8 cellular contexts compared by ENCODE assay signal in the genomic region with DNA sequence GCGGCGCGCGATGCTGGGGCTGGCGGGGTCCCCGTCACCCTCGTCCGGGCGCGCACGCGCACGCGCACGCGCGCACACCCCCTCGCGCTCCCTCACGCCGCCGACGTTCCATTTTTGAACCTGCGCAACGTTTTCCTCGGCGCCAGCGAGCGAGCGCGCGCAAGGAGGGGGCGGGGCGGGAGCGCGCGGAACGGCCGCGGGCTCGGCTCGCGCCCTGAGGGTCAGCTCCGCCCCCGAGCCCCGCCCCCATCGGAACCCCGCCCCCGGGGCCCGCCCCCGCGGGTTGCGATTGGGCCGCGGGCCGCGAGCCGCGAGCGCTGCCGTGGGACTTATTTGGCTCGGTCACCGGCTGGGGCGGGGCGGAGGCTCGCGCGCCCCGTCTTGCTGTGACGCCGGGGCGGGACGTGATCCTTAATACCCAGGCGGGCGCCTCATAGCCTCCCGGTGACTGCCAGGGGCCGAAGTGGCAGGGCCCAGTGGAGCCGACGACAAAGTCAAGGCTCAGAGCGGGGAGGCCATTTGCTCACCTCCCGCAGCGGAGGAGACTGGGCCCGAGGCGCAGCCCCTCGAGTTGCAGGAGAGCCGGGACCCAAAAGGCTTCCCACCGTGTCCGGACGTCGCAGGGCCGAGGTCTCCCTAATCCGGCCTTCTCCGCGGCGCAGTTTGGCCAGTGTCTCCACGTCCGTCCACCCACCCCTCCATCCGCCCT. TPM values are rescaled to one million over a fixed set of nuclear protein-coding genes. Genes with fewer than 3 reads are reported as not detected.
DNase-seq lines count a peak whose midpoint lies in the region; ATAC-seq and TF ChIP-seq lines count a peak whose summit lies in the region.

A gene (minus strand): TSS at position 170 of the 709 bp plus-strand sequence. CDS start 236 bp downstream, outside the sequence.

- H3K4me3 ChIP-seq in A673 (ENCODE audit: low read depth, low read length, poor library complexity, severe bottlenecking), result peak within 1 kb of the TSS; percentile 54

- no peak for TF ChIP-seq CTCF in A673 (conservative IDR thresholded peaks at IDR 0.05; ENCODE audit: low read depth, low read length)

- no peaks in the 10 kb centered on the region for H3K36me3 ChIP-seq in A673 (ENCODE audit: insufficient read depth, low read length, poor library complexity, severe bottlenecking)

- CTCF ChIA-PET in A673 (lab: Charles Lee), result no interaction called here

- POLR2A ChIA-PET in A673 (lab: Charles Lee; ENCODE audit: low non-redundant PET), result interaction anchor here (0.5 to 1.0 kb wide), 2 partner anchors 167 to 1784 kb away, joined by 4 to 5 read pairs; a partner anchor contains a TSS

- BruUV-seq in A673 (replicated peaks; lab: Mats Ljungman, UMichigan), result no TSS peak

- DNase-seq in A673 (ENCODE audit: low spot score) (peak; percentile 89), NCI-H345 (lab: John Stamatoyannopoulos, UW) (peak; percentile 91), cerebellum (ENCODE audit: low spot score) (peak; percentile 99), kidney tubule cell (ENCODE audit: low spot score) (peak; percentile 91)
- peak; percentile 76 to 94 for DNase-seq in activated CD4-positive, alpha-beta T cell treated with anti-CD3 and anti-CD28 coated beads for 24 hours (ENCODE audit: low read depth in 2 of 2)
- DNase-seq in stimulated activated CD4-positive, alpha-beta T cell treated with anti-CD3 and anti-CD28 coated beads, Interleukin-1b, Interleukin-23, amount 100 ng/mL, for 4 hours (ENCODE audit: low read depth in 2 of 2), result peak; percentile 84 to 96

- peak; percentile 80 for ATAC-seq in HG03066 (IDR thresholded peaks at IDR 0.05; ENCODE audit: low read depth, unreplicated experiment)

- H3K27me3 ChIP-seq in A673 (replicated peaks; ENCODE audit: insufficient read depth, low read depth, low read length, poor library complexity), result peaks cover 25% of the 10 kb centered on the region

- peaks cover 22% of the 10 kb centered on the region for H3K4me1 ChIP-seq in A673 (ENCODE audit: insufficient read depth, low read length, poor library complexity, severe bottlenecking)

- H3K27ac ChIP-seq in A673 (ENCODE audit: low read depth, low read length, poor library complexity, severe bottlenecking), result peak within 1 kb of the TSS; percentile 7

- TF ChIP-seq POLR2A in GM18526 (IDR thresholded peaks at IDR 0.05; ENCODE audit: extremely low read depth, insufficient read length), result peak; percentile 39

- intact Hi-C loops in A673 (cut with micrococcal nuclease; ENCODE audit: unreplicated experiment), result no loop called here

- H3K9me3 ChIP-seq in A673 (ENCODE audit: low read depth, low read length, poor library complexity, severe bottlenecking), result no peaks in the 10 kb centered on the region

RNA-seq across cellular contexts. Expression of the gene that starts here (rescaled TPM):
- total RNA-seq in A673 (2021) (2.8 and 3.8 TPM in 2 replicates), cerebellum (8.6 TPM)

Comparison
In these comparisons a context has a peak if more than half of its experiments do, and no peak if none do; other contexts are left out.
1. Peak in every context shown above with its lines: DNase-seq, ATAC-seq, H3K4me3 ChIP-seq and H3K27ac ChIP-seq.